In genomic region chr4:101192244-101192643, GRCh38 we compare ENCODE assay signal across 10 cellular contexts.
A peak's percentile ranks its signal among the peaks of the same experiment; 100 is the strongest.
DNase-seq lines count a peak whose midpoint lies in the region; ATAC-seq, FAIRE-seq and TF ChIP-seq lines count a peak whose summit lies in the region.
"Had no signal": no experiment of that assay in that cellular context is flagged by ENCODE, and none has a peak within 500 bp of the region (broad histone marks: within the 10 kb centered on the region; RNA-seq: fewer than 3 reads in every experiment).

No MANE protein-coding gene starts in this region.

- H3K27me3 Mint-ChIP-seq in chondrocyte (ENCODE audit: low read depth) (no peaks in the 10 kb centered on the region), osteocyte (ENCODE audit: unreplicated experiment) (no peaks in the 10 kb centered on the region)

- intact Hi-C loops in tibial artery (cut with DNase I; ENCODE audit: low total_unique reads) = no loop called here

- peak; percentile 92 for ATAC-seq in GM18511 (IDR thresholded peaks at IDR 0.05; ENCODE audit: unreplicated experiment)
- peak; percentile 77 for ATAC-seq in HG03064 (IDR thresholded peaks at IDR 0.05; ENCODE audit: low read depth, unreplicated experiment)
- ATAC-seq: HCT116 had no signal

- FAIRE-seq in GM12892 (lab: Jason Lieb, UNC) = no peak

- H3K27ac Mint-ChIP-seq in chondrocyte (ENCODE audit: unreplicated experiment) = peak overlapping the region; percentile 95
- H3K27ac Mint-ChIP-seq in osteocyte (ENCODE audit: unreplicated experiment) = peak overlapping the region; percentile 84

- H3K4me3 ChIP-seq in tibial artery = no peak overlapping the region

- no peak for DNase-seq in chondrocyte (ENCODE audit: low spot score)
- DNase-seq in osteocyte (ENCODE audit: extremely low spot score, unreplicated experiment) = no peak
- DNase-seq in activated CD4-positive, CD25-positive, alpha-beta regulatory T cell treated with anti-CD3 and anti-CD28 coated beads, Interleukin-2, amount 50 U/mL, for 72 hours = no peak
- no peak for DNase-seq in tibial artery
- no peak for DNase-seq in stimulated activated CD4-positive, alpha-beta T cell treated with anti-CD3 and anti-CD28 coated beads, Interleukin-4, amount 100 ng/mL, for 4 hours
- DNase-seq in GM12892 (ENCODE audit: insufficient read length) = no peak
- DNase-seq: DMS 273 treated with DMSO at 0.1 percent for 48 hours had no signal

- peak overlapping the region in 1 of 2 donors; percentile 54 for H3K27ac ChIP-seq in tibial artery

- H3K4me1 ChIP-seq in tibial artery = peaks cover 0 to 21% (median 13%) of the 10 kb centered on the region in 4 donors

- H3K36me3 ChIP-seq in tibial artery = peaks cover 0 to 6% (median 0%) of the 10 kb centered on the region in 3 donors

- H3K4me1 Mint-ChIP-seq in chondrocyte (ENCODE audit: low read depth) (peaks cover 23% of the 10 kb centered on the region), osteocyte (ENCODE audit: unreplicated experiment) (peaks cover 28% of the 10 kb centered on the region)

- no peak for TF ChIP-seq POLR2A in GM12892 (IDR thresholded peaks at IDR 0.05; ENCODE audit: low read depth, low read length)

- TF ChIP-seq CTCF in chondrocyte (IDR thresholded peaks at IDR 0.05) = no peak
- TF ChIP-seq CTCF in osteocyte (IDR thresholded peaks at IDR 0.05) = no peak
- no peak for TF ChIP-seq CTCF in tibial artery (IDR thresholded peaks at IDR 0.05)

- H3K9me3 Mint-ChIP-seq in chondrocyte (ENCODE audit: low read depth) (no peaks in the 10 kb centered on the region), osteocyte (ENCODE audit: unreplicated experiment) (no peaks in the 10 kb centered on the region)

- H3K36me3 Mint-ChIP-seq in chondrocyte (ENCODE audit: low read depth) (peaks cover 2% of the 10 kb centered on the region), osteocyte (ENCODE audit: unreplicated experiment) (peaks cover 11% of the 10 kb centered on the region)

- H3K9me3 ChIP-seq in tibial artery = no peaks in the 10 kb centered on the region

- no peak overlapping the region for H3K4me3 Mint-ChIP-seq in chondrocyte (ENCODE audit: unreplicated experiment)
- H3K4me3 Mint-ChIP-seq in osteocyte (ENCODE audit: unreplicated experiment) = peak overlapping the region; percentile 51

- H3K27me3 ChIP-seq in tibial artery = no peaks in the 10 kb centered on the region
